ENCODE assay signal across 23 cellular contexts in the genomic region with DNA sequence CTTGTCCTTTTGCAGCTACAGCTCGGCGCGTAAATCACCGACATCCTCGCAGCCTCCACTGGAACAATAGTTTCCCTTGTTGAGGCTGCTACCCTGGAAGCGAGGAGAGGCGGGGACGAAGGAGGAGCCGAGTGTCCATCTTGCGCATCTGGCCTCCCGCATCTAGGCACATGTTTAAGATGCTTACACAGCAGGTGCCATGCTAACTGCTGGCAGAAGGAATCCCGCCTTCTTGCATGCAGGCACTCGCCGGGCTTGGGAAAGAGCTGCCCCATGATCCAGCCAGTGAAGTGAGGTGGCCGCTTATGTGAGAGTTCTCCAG.
"Had no signal": no experiment of that assay in that cellular context is flagged by ENCODE, and none has a peak within 500 bp of the region (broad histone marks: within the 10 kb centered on the region; RNA-seq: fewer than 3 reads in every experiment).

No MANE protein-coding gene starts in this region.

- H3K27ac ChIP-seq: coronary artery, heart right ventricle, pancreas, psoas muscle, right lobe of liver, spleen, tibial artery, upper lobe of right lung, vagina had no signal

- H3K27ac Mint-ChIP-seq: mesothelial cell of epicardium; natural killer cell; stimulated activated memory B cell treated with anti-CD40 and anti-IgM and Interleukin-4, amounts not matched to agents 10 μg/mL and 1 μg/mL and 100 μg/mL, for 72 hours; stimulated activated naive CD8-positive, alpha-beta T cell treated with anti-CD3 and anti-CD28 coated beads, Interleukin-15, Interleukin-2, amounts not matched to agents 100 ng/mL and 50 ng/mL, for 24 hours had no signal

- H3K4me3 ChIP-seq: coronary artery, heart right ventricle, pancreas, psoas muscle, right lobe of liver, spleen, tibial artery, upper lobe of right lung, vagina had no signal

- H3K27me3 ChIP-seq: heart right ventricle, pancreas, right lobe of liver, spleen, tibial artery, upper lobe of right lung, vagina had no signal

- DNase-seq: effector CD8-positive, alpha-beta T cell; foreskin melanocyte; heart right ventricle; islet precursor cell; mammary epithelial cell; natural killer cell; pancreas; psoas muscle; retina; right lobe of liver; spleen; stimulated activated CD4-positive, alpha-beta T cell treated with anti-CD3 and anti-CD28 coated beads, Interleukin-15, amount 100 ng/mL, for 24 hours; stimulated activated CD4-positive, alpha-beta T cell treated with anti-CD3 and anti-CD28 coated beads, Interleukin-1b, Interleukin-23, amount 100 ng/mL, for 48 hours; stimulated activated CD4-positive, alpha-beta T cell treated with anti-CD3 and anti-CD28 coated beads, Interleukin-4, amount 100 ng/mL, for 24 hours; tibial artery; upper lobe of right lung had no signal

- H3K36me3 ChIP-seq: pancreas, right lobe of liver, tibial artery, upper lobe of right lung, vagina had no signal

- H3K27me3 Mint-ChIP-seq: stimulated activated memory B cell treated with anti-CD40 and anti-IgM and Interleukin-4, amounts not matched to agents 10 μg/mL and 1 μg/mL and 100 μg/mL, for 72 hours; stimulated activated naive CD8-positive, alpha-beta T cell treated with anti-CD3 and anti-CD28 coated beads, Interleukin-15, Interleukin-2, amounts not matched to agents 100 ng/mL and 50 ng/mL, for 24 hours had no signal

- FAIRE-seq: pancreas had no signal

- H3K9me3 Mint-ChIP-seq: mesothelial cell of epicardium, natural killer cell, neural crest cell had no signal

- H3K9me3 ChIP-seq: heart right ventricle, pancreas, psoas muscle, right lobe of liver, spleen, tibial artery, upper lobe of right lung, vagina had no signal

- ATAC-seq: heart right ventricle; left lobe of liver; natural killer cell; pancreas; psoas muscle; right lobe of liver; stimulated activated memory B cell treated with anti-CD40 and anti-IgM and Interleukin-4, amounts not matched to agents 10 μg/mL and 1 μg/mL and 100 μg/mL, for 72 hours; upper lobe of right lung had no signal

- H3K4me1 ChIP-seq: heart right ventricle, pancreas, psoas muscle, right lobe of liver, spleen, tibial artery, upper lobe of right lung, vagina had no signal

- H3K4me3 Mint-ChIP-seq: mesothelial cell of epicardium; natural killer cell; neural crest cell; stimulated activated memory B cell treated with anti-CD40 and anti-IgM and Interleukin-4, amounts not matched to agents 10 μg/mL and 1 μg/mL and 100 μg/mL, for 72 hours; stimulated activated naive CD8-positive, alpha-beta T cell treated with anti-CD3 and anti-CD28 coated beads, Interleukin-15, Interleukin-2, amounts not matched to agents 100 ng/mL and 50 ng/mL, for 24 hours had no signal

- H3K4me1 Mint-ChIP-seq: mesothelial cell of epicardium; natural killer cell; neural crest cell; stimulated activated memory B cell treated with anti-CD40 and anti-IgM and Interleukin-4, amounts not matched to agents 10 μg/mL and 1 μg/mL and 100 μg/mL, for 72 hours had no signal

- H3K36me3 Mint-ChIP-seq: mesothelial cell of epicardium; natural killer cell; stimulated activated memory B cell treated with anti-CD40 and anti-IgM and Interleukin-4, amounts not matched to agents 10 μg/mL and 1 μg/mL and 100 μg/mL, for 72 hours had no signal
